Comparison of ENCODE assay signal across 15 cellular contexts in genomic region chr17:79892457-79893236, GRCh38. TPM values are rescaled to one million over a fixed set of nuclear protein-coding genes. Genes with fewer than 3 reads are reported as not detected.
DNase-seq lines count a peak whose midpoint lies in the region; ATAC-seq and TF ChIP-seq lines count a peak whose summit lies in the region.
"Had no signal": no experiment of that assay in that cellular context is flagged by ENCODE, and none has a peak within 500 bp of the region (broad histone marks: within the 10 kb centered on the region; RNA-seq: fewer than 3 reads in every experiment).

No MANE protein-coding gene starts in this region.

- H3K27me3 ChIP-seq in breast epithelium = peaks cover 0 to 25% of the 10 kb centered on the region in 2 donors
- peaks cover 15% of the 10 kb centered on the region for H3K27me3 ChIP-seq in CD8-positive, alpha-beta memory T cell (ENCODE audit: insufficient read depth, low read length, poor library complexity, severe bottlenecking)

- intact Hi-C loops in breast epithelium (cut with DNase I; ENCODE audit: low total_unique reads) = no loop called here
- intact Hi-C loops in sciatic nerve (cut with DNase I) = no loop called here
- intact Hi-C loops in activated CD4-positive, alpha-beta T cell treated with anti-CD3 and anti-CD28 coated beads, Interleukin-2, amount 10 ng/mL, durations not matched to agents 24 days and 14 days (cut with micrococcal nuclease) = no loop called here

- no peak for ATAC-seq in stimulated activated naive B cell treated with anti-CD40 and anti-IgM and Interleukin-4, amounts not matched to agents 10 μg/mL and 1 μg/mL and 100 μg/mL, for 72 hours (replicated peaks)
- no peak for ATAC-seq in sciatic nerve

- H3K9me3 Mint-ChIP-seq in stimulated activated naive B cell treated with anti-CD40 and anti-IgM and Interleukin-4, amounts not matched to agents 10 μg/mL and 1 μg/mL and 100 μg/mL, for 72 hours = no peaks in the 10 kb centered on the region
- no peaks in the 10 kb centered on the region for H3K9me3 Mint-ChIP-seq in activated CD4-positive, alpha-beta T cell treated with anti-CD3 and anti-CD28 coated beads, Interleukin-2, amount 10 ng/mL, durations not matched to agents 24 days and 14 days
- no peaks in the 10 kb centered on the region for H3K9me3 Mint-ChIP-seq in CD8-positive, alpha-beta memory T cell

- H3K27ac ChIP-seq in breast epithelium = no peak overlapping the region
- H3K27ac ChIP-seq in CD8-positive, alpha-beta memory T cell (ENCODE audit: low read depth, low read length) = no peak overlapping the region
- H3K27ac ChIP-seq: 22Rv1, thoracic aorta had no signal

- DNase-seq in NCI-H1417 (lab: John Stamatoyannopoulos, UW) = peak; percentile 24 to 95 (median 61)
- DNase-seq in NCI-H1417 treated with DMSO at 0.1 percent for 48 hours (lab: John Stamatoyannopoulos, UW) = no peak
- DNase-seq in NCI-H2107 treated with DMSO at 0.1 percent for 48 hours (lab: John Stamatoyannopoulos, UW; ENCODE audit: unreplicated experiment) = peak; percentile 90
- DNase-seq in breast epithelium (ENCODE audit: low spot score in 2 of 2) = peak; percentile 38 to 77
- DNase-seq in stimulated activated naive B cell treated with anti-CD40 and anti-IgM and Interleukin-4, amounts not matched to agents 10 μg/mL and 1 μg/mL and 100 μg/mL, for 72 hours = no peak
- no peak for DNase-seq in sciatic nerve (ENCODE audit: low spot score)
- no peak for DNase-seq in activated CD4-positive, alpha-beta T cell treated with anti-CD3 and anti-CD28 coated beads, Interleukin-2, amount 10 ng/mL, durations not matched to agents 24 days and 14 days
- no peak for DNase-seq in CD8-positive, alpha-beta memory T cell
- DNase-seq: activated CD4-positive, alpha-beta T cell treated with anti-CD3 and anti-CD28 coated beads, Interleukin-2, amount 50 U/mL, for 1 hour; effector memory CD4-positive, alpha-beta T cell; MG63 had no signal

- no peaks in the 10 kb centered on the region for H3K4me1 Mint-ChIP-seq in stimulated activated naive B cell treated with anti-CD40 and anti-IgM and Interleukin-4, amounts not matched to agents 10 μg/mL and 1 μg/mL and 100 μg/mL, for 72 hours
- no peaks in the 10 kb centered on the region for H3K4me1 Mint-ChIP-seq in activated CD4-positive, alpha-beta T cell treated with anti-CD3 and anti-CD28 coated beads, Interleukin-2, amount 10 ng/mL, durations not matched to agents 24 days and 14 days
- H3K4me1 Mint-ChIP-seq in CD8-positive, alpha-beta memory T cell = no peaks in the 10 kb centered on the region
- H3K4me1 Mint-ChIP-seq: nephron had no signal

- no peaks in the 10 kb centered on the region for H3K9me3 ChIP-seq in breast epithelium
- H3K9me3 ChIP-seq in CD8-positive, alpha-beta memory T cell (ENCODE audit: low read length) = no peaks in the 10 kb centered on the region
- H3K9me3 ChIP-seq: MG63, thoracic aorta had no signal

- H3K27ac Mint-ChIP-seq in stimulated activated naive B cell treated with anti-CD40 and anti-IgM and Interleukin-4, amounts not matched to agents 10 μg/mL and 1 μg/mL and 100 μg/mL, for 72 hours = peak overlapping the region; percentile 52
- H3K27ac Mint-ChIP-seq in activated CD4-positive, alpha-beta T cell treated with anti-CD3 and anti-CD28 coated beads, Interleukin-2, amount 10 ng/mL, durations not matched to agents 24 days and 14 days = no peak overlapping the region
- H3K27ac Mint-ChIP-seq in CD8-positive, alpha-beta memory T cell = peak overlapping the region in 2 of 8 donors; percentile 30 to 74
- H3K27ac Mint-ChIP-seq: nephron had no signal

- CTCF ChIA-PET in CD8-positive, alpha-beta memory T cell (lab: Charles Lee) = no interaction called here

- peaks cover 38 to 45% of the 10 kb centered on the region in 2 donors for H3K27me3 Mint-ChIP-seq in stimulated activated naive B cell treated with anti-CD40 and anti-IgM and Interleukin-4, amounts not matched to agents 10 μg/mL and 1 μg/mL and 100 μg/mL, for 72 hours
- peaks cover 5% of the 10 kb centered on the region for H3K27me3 Mint-ChIP-seq in activated CD4-positive, alpha-beta T cell treated with anti-CD3 and anti-CD28 coated beads, Interleukin-2, amount 10 ng/mL, durations not matched to agents 24 days and 14 days
- H3K27me3 Mint-ChIP-seq in CD8-positive, alpha-beta memory T cell = peaks cover 24 to 52% of the 10 kb centered on the region in 2 donors

- POLR2A ChIA-PET in CD8-positive, alpha-beta memory T cell (lab: Charles Lee) = no interaction called here

- no peak for TF ChIP-seq POLR2A in breast epithelium (IDR thresholded peaks at IDR 0.05)

- peaks cover 0 to 7% of the 10 kb centered on the region in 2 donors for H3K4me1 ChIP-seq in breast epithelium
- no peaks in the 10 kb centered on the region for H3K4me1 ChIP-seq in CD8-positive, alpha-beta memory T cell (ENCODE audit: insufficient read depth, low read length)
- H3K4me1 ChIP-seq: Caco-2 had no signal

- H3K36me3 Mint-ChIP-seq in stimulated activated naive B cell treated with anti-CD40 and anti-IgM and Interleukin-4, amounts not matched to agents 10 μg/mL and 1 μg/mL and 100 μg/mL, for 72 hours = no peaks in the 10 kb centered on the region
- H3K36me3 Mint-ChIP-seq in activated CD4-positive, alpha-beta T cell treated with anti-CD3 and anti-CD28 coated beads, Interleukin-2, amount 10 ng/mL, durations not matched to agents 24 days and 14 days (ENCODE audit: low read depth) = no peaks in the 10 kb centered on the region
- H3K36me3 Mint-ChIP-seq in CD8-positive, alpha-beta memory T cell = no peaks in the 10 kb centered on the region

- TF ChIP-seq CTCF in breast epithelium (IDR thresholded peaks at IDR 0.05) = no peak

- no peaks in the 10 kb centered on the region for H3K36me3 ChIP-seq in breast epithelium
- H3K36me3 ChIP-seq in CD8-positive, alpha-beta memory T cell (ENCODE audit: insufficient read depth, low read length) = no peaks in the 10 kb centered on the region
- H3K36me3 ChIP-seq: MG63, thoracic aorta had no signal

- H3K4me3 ChIP-seq in breast epithelium = no peak overlapping the region
- H3K4me3 ChIP-seq in CD8-positive, alpha-beta memory T cell (ENCODE audit: low read length) = no peak overlapping the region
- H3K4me3 ChIP-seq: MG63, thoracic aorta had no signal

- H3K4me3 Mint-ChIP-seq in stimulated activated naive B cell treated with anti-CD40 and anti-IgM and Interleukin-4, amounts not matched to agents 10 μg/mL and 1 μg/mL and 100 μg/mL, for 72 hours = no peak overlapping the region
- no peak overlapping the region for H3K4me3 Mint-ChIP-seq in activated CD4-positive, alpha-beta T cell treated with anti-CD3 and anti-CD28 coated beads, Interleukin-2, amount 10 ng/mL, durations not matched to agents 24 days and 14 days
- H3K4me3 Mint-ChIP-seq in CD8-positive, alpha-beta memory T cell = no peak overlapping the region
- H3K4me3 Mint-ChIP-seq: nephron had no signal

RNA-seq across cellular contexts. Expression of gene CBX4, which starts 53.4 kb away (rescaled TPM):
- 10 to 100 TPM; 11.5 to 20.6 (median 13.4) TPM for total RNA-seq in breast epithelium
- total RNA-seq in sciatic nerve = 16.8 TPM
- 18.5 and 19.4 TPM in 2 replicates for total RNA-seq in activated CD4-positive, alpha-beta T cell treated with anti-CD3 and anti-CD28 coated beads, Interleukin-2, amount 10 ng/mL, durations not matched to agents 24 days and 14 days
- 10 to 100 TPM in 1 of 2 experiments, 1 to 10 TPM in 1; 9.8 to 12.2 TPM for total RNA-seq in CD8-positive, alpha-beta memory T cell
- polyA plus RNA-seq in CD8-positive, alpha-beta memory T cell = 12.1 TPM

Comparison
In these comparisons a context has a peak if more than half of its experiments do, and no peak if none do; other contexts are left out.
1. DNase-seq: peak in NCI-H1417 (3 of 3), NCI-H2107 treated with DMSO at 0.1 percent for 48 hours (single experiment) and breast epithelium (2 of 2); none in NCI-H1417 treated with DMSO at 0.1 percent for 48 hours (single experiment), stimulated activated naive B cell treated with anti-CD40 and anti-IgM and Interleukin-4, amounts not matched to agents 10 μg/mL and 1 μg/mL and 100 μg/mL, for 72 hours (single experiment), sciatic nerve (single experiment), activated CD4-positive, alpha-beta T cell treated with anti-CD3 and anti-CD28 coated beads, Interleukin-2, amount 10 ng/mL, durations not matched to agents 24 days and 14 days (single experiment) and CD8-positive, alpha-beta memory T cell (0 of 5).